Comparison of ENCODE assay signal across 8 cellular contexts in genomic region chr1:148522561-148523204, GRCh38. TPM values are rescaled to one million over a fixed set of nuclear protein-coding genes. Genes with fewer than 3 reads are reported as not detected.
DNase-seq lines count a peak whose midpoint lies in the region; ATAC-seq and TF ChIP-seq lines count a peak whose summit lies in the region.
"Not testable (repeated sequence)": the region's sequence is repeated elsewhere in the genome, so short reads cannot be mapped to it uniquely, and the experiment has no call there.

No MANE protein-coding gene starts in this region.

- DNase-seq in DMS 273 (lab: John Stamatoyannopoulos, UW; ENCODE audit: unreplicated experiment) (peak; percentile 56), HUDEP-2 (lab: John Stamatoyannopoulos, UW; ENCODE audit: unreplicated experiment in 76 of 76) (peak in 75 of 76 experiments; percentile 29 to 97 (median 88))
- DNase-seq in activated T-cell treated with anti-CD3 and anti-CD28 coated beads, Interleukin-2, amount 50 U/mL, for 1 hour: peak; percentile 81
- DNase-seq in stimulated activated CD8-positive, alpha-beta memory T cell treated with anti-CD3 and anti-CD28 coated beads, Interleukin-2, amount 100 ng/mL, for 48 hours (ENCODE audit: low read depth in 2 of 2): peak; percentile 69 to 82

- H3K27ac ChIP-seq in esophagus (ENCODE audit: low read depth in 2 of 2, low read length in 1 of 2) (peak overlapping the region; percentile 77 to 89), muscle layer of colon (ENCODE audit: low read depth, low read length) (peak overlapping the region; percentile 58)

- 1% methylated on average over 26 to 30 of the region's 30 CpGs for WGBS in esophagus, 2 donors

- H3K36me3 ChIP-seq in esophagus (ENCODE audit: control insufficient read depth in 2 of 2, insufficient read depth in 2 of 2, low read length in 1 of 2); muscle layer of colon (ENCODE audit: insufficient read depth, low read length): not testable (repeated sequence)

- peak overlapping the region; percentile 45 to 52 for H3K4me3 ChIP-seq in esophagus (ENCODE audit: low read depth in 1 of 2, low read length in 2 of 2)
- H3K4me3 ChIP-seq in muscle layer of colon (ENCODE audit: low read depth in 1 of 2, low read length in 2 of 2): peak overlapping the region in 1 of 2 donors; percentile 60

- H3K27me3 ChIP-seq in esophagus (ENCODE audit: control insufficient read depth in 1 of 2, insufficient read depth in 2 of 2, low read length in 2 of 2); muscle layer of colon (ENCODE audit: control insufficient read depth in 1 of 2, insufficient read depth in 2 of 2, low read length in 2 of 2): not testable (repeated sequence)

- peak overlapping the region; percentile 60 for H3K9ac ChIP-seq in muscle layer of colon (ENCODE audit: low read length)

- ATAC-seq in GM21515 (IDR thresholded peaks at IDR 0.05; ENCODE audit: unreplicated experiment): peak; percentile 81

- H3K9me3 ChIP-seq in esophagus (ENCODE audit: control insufficient read depth in 2 of 2, insufficient read depth in 1 of 2, low read depth in 1 of 2, low read length in 1 of 2); muscle layer of colon (ENCODE audit: low read length): not testable (repeated sequence)

- H3K4me1 ChIP-seq in esophagus (ENCODE audit: control insufficient read depth in 2 of 2, insufficient read depth in 2 of 2, low read length in 1 of 2); muscle layer of colon (ENCODE audit: insufficient read depth, low read length): not testable (repeated sequence)

TF ChIP-seq in PFSK-1, 5 proteins besides CTCF, POLR2A, EP300 and RAD21:
- TF ChIP-seq POLR2AphosphoS5 (IDR thresholded peaks at IDR 0.05; ENCODE audit: low read depth, low read length): peak; percentile 99
- 0 out of 2 replicates have a peak, but pooled peaks have one; percentile 24 for TF ChIP-seq TAF1 (IDR thresholded peaks at IDR 0.05; ENCODE audit: borderline replicate concordance, insufficient read depth, low read length)
- TF ChIP-seq SIN3A (IDR thresholded peaks at IDR 0.05; ENCODE audit: borderline replicate concordance, insufficient read depth, low read length): peak; percentile 98

RNA-seq across cellular contexts. Expression of gene PPIAL4G, which starts 39.6 kb away (rescaled TPM):
- not detected for polyA plus RNA-seq in PFSK-1 (2012; ENCODE audit: insufficient read length, low read depth)
- polyA plus RNA-seq in esophagus: under 1 TPM in 1 of 2 donors, not detected in 1; 0.02 TPM
